18 cellular contexts compared by ENCODE assay signal in the genomic region with DNA sequence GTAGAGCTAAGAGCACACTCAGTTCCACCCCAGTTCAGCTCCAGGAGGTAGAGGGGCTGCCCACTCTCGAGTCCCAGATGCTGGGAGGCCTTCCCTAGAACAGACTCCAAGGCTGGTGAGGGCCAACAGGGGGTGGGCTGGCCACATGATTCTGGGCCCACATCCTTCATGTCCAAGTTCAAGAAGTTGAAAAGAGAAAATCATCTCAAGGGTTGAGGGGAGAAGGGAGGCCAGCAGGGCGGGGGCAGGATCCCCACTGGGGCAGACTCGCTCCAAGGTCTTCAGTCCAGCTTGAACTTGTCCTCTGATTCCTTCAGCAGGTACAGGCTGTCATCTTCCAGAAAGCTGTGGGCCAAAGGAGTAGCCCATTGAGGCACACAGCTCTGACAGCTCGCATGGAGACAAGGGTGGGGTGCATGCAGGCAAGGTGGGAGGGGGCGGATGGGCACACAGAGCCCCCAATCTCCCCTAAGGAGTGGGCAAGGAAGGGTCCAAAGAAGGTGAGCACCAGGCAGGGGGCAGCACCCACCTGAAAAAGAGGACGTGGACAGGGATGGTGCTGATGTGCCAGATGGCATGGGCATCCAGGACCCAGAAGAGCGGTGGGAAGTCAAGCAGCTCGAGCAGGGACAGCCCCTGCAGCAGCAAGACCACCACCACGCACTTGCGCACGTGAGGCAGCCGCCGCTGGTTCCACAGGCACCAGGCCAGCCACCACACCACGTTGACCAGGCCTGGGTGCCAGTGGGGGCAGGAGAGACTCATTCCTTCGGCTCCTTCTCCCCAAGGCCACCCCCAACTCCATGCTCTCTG. TPM values are rescaled to one million over a fixed set of nuclear protein-coding genes. Genes with fewer than 3 reads are reported as not detected.
DNase-seq lines count a peak whose midpoint lies in the region; ATAC-seq and TF ChIP-seq lines count a peak whose summit lies in the region.
"Had no signal": no experiment of that assay in that cellular context is flagged by ENCODE, and none has a peak within 500 bp of the region (broad histone marks: within the 10 kb centered on the region; RNA-seq: fewer than 3 reads in every experiment).

No MANE protein-coding gene starts in this region.

- POLR2A ChIA-PET in PC-3 (lab: Charles Lee; ENCODE audit: unreplicated experiment), result no interaction called here

- peaks cover 18 to 21% of the 10 kb centered on the region in 2 donors for H3K4me1 ChIP-seq in breast epithelium
- H3K4me1 ChIP-seq in mammary epithelial cell (ENCODE audit: insufficient read depth, low read length), result peaks cover 8% of the 10 kb centered on the region
- H3K4me1 ChIP-seq in ascending aorta, result peaks cover 19 to 46% of the 10 kb centered on the region in 2 donors
- peaks cover 37% of the 10 kb centered on the region for H3K4me1 ChIP-seq in mucosa of descending colon (ENCODE audit: low read depth)
- H3K4me1 ChIP-seq in upper lobe of right lung, result peaks cover 30% of the 10 kb centered on the region
- peaks cover 15% of the 10 kb centered on the region; the same call in 1 of the 2 replicates for H3K4me1 ChIP-seq in PC-3 (ENCODE audit: insufficient read depth, low read length)

- H3K9me2 ChIP-seq in PC-3 (replicated peaks; ENCODE audit: low read length), result no peaks in the 10 kb centered on the region

- H3K27ac ChIP-seq in breast epithelium, result peak overlapping the region; percentile 68 to 70
- H3K27ac ChIP-seq in mammary epithelial cell (ENCODE audit: insufficient read depth, low read depth, low read length), result no peak overlapping the region
- H3K27ac ChIP-seq in ascending aorta, result peak overlapping the region; percentile 21 to 26
- no peak overlapping the region for H3K27ac ChIP-seq in upper lobe of right lung
- no peak overlapping the region for H3K27ac ChIP-seq in PC-3 (ENCODE audit: low read length)
- H3K27ac ChIP-seq: A549, KMS-11 had no signal

- intact Hi-C loops in breast epithelium (cut with DNase I; ENCODE audit: low total_unique reads) (no loop called here), mammary epithelial cell (cut with micrococcal nuclease) (no loop called here), ascending aorta (cut with DNase I) (loop anchor here (1.0 kb wide), 1 partner anchor 50 kb away; no protein-coding TSS in a partner anchor), mucosa of descending colon (cut with DNase I, micrococcal nuclease) (no loop called here), upper lobe of right lung (cut with DNase I) (no loop called here), PC-3 (cut with micrococcal nuclease) (no loop called here)

- no peaks in the 10 kb centered on the region for H3K9me3 Mint-ChIP-seq in immature natural killer cell
- H3K9me3 Mint-ChIP-seq: activated B cell treated with CpG ODN at 0.5 μM for 24 hours; activated T-helper 17 cell treated with anti-CD3 and anti-CD28 coated beads, Interleukin-2, amount 50 U/mL, for 72 hours; CD4-positive, CD25-positive, alpha-beta regulatory T cell had no signal

- no peak for DNase-seq in breast epithelium (ENCODE audit: low spot score in 2 of 2)
- DNase-seq in mammary epithelial cell, result no peak
- peak in 1 of 2 donors; percentile 57 for DNase-seq in ascending aorta (ENCODE audit: low spot score in 2 of 2)
- DNase-seq in mucosa of descending colon, result peak; percentile 13 to 44 (median 31)
- DNase-seq in upper lobe of right lung, result no peak
- no peak for DNase-seq in PC-3
- no peak for DNase-seq in immature natural killer cell
- no peak for DNase-seq in germinal center (ENCODE audit: low spot score)
- DNase-seq: activated B cell treated with CpG ODN at 0.5 μM for 24 hours, NCI-H1105 treated with DMSO at 0.1 percent for 48 hours had no signal

- WGBS in mammary epithelial cell (ENCODE audit: low coverage, missing lambda C conversion rate), result 82% methylated on average over 11 of the region's 15 CpGs

- no peaks in the 10 kb centered on the region for H3K36me3 Mint-ChIP-seq in immature natural killer cell
- H3K36me3 Mint-ChIP-seq: CD4-positive, CD25-positive, alpha-beta regulatory T cell had no signal

- TF ChIP-seq CTCF in breast epithelium (IDR thresholded peaks at IDR 0.05) (peak in 1 of 3 donors; percentile 4), mammary epithelial cell (conservative IDR thresholded peaks at IDR 0.05 in 1 of 2, IDR thresholded peaks at IDR 0.05 in 1 of 2; ENCODE audit: extremely low read depth in 1 of 2, insufficient read depth in 1 of 2, low read depth in 1 of 2, low read length in 2 of 2) (no peak), ascending aorta (IDR thresholded peaks at IDR 0.05) (no peak), mucosa of descending colon (IDR thresholded peaks at IDR 0.05) (no peak), upper lobe of right lung (IDR thresholded peaks at IDR 0.05) (peak; percentile 2), PC-3 (conservative IDR thresholded peaks at IDR 0.05; ENCODE audit: low read depth, low read length) (no peak)

- H2AFZ ChIP-seq in mammary epithelial cell (ENCODE audit: low read depth, low read length) (no peak overlapping the region), PC-3 (ENCODE audit: low read length) (no peak overlapping the region)

- no peaks in the 10 kb centered on the region for H3F3A ChIP-seq in PC-3 (ENCODE audit: low read length, unreplicated experiment)

- no peak overlapping the region for H3K4me3 ChIP-seq in breast epithelium
- no peak overlapping the region for H3K4me3 ChIP-seq in mammary epithelial cell (replicated peaks in 1 of 3; ENCODE audit: insufficient read depth in 1 of 3, low read depth in 2 of 3, low read length in 3 of 3)
- H3K4me3 ChIP-seq in ascending aorta, result no peak overlapping the region
- H3K4me3 ChIP-seq in mucosa of descending colon, result no peak overlapping the region
- no peak overlapping the region for H3K4me3 ChIP-seq in upper lobe of right lung
- H3K4me3 ChIP-seq in PC-3 (ENCODE audit: low read length), result no peak overlapping the region
- H3K4me3 ChIP-seq: A549, thyroid gland had no signal

- dilution Hi-C loops in mammary epithelial cell (cut with HindIII; ENCODE audit: low sequenced_read_pairs), result loop anchor here (5.0 to 10.0 kb wide), 2 partner anchors 58 to 100 kb away; no protein-coding TSS in a partner anchor

- H4K20me1 ChIP-seq in mammary epithelial cell (ENCODE audit: insufficient read depth, low read length) (no peaks in the 10 kb centered on the region), PC-3 (ENCODE audit: low read length) (no peaks in the 10 kb centered on the region)

- BruUV-seq in mammary epithelial cell (replicated peaks; lab: Mats Ljungman, UMichigan) (no TSS peak), PC-3 (replicated peaks; lab: Mats Ljungman, UMichigan) (no TSS peak)

- H3K4me2 ChIP-seq in mammary epithelial cell (ENCODE audit: insufficient read depth, low read depth, low read length) (no peak overlapping the region), PC-3 (ENCODE audit: low read length) (no peak overlapping the region)
- H3K4me2 ChIP-seq: A549, KMS-11 had no signal

- H3K27ac Mint-ChIP-seq in immature natural killer cell, result peak overlapping the region in 3 of 6 donors; percentile 39 to 59 (median 49)
- H3K27ac Mint-ChIP-seq: activated T-helper 17 cell treated with anti-CD3 and anti-CD28 coated beads, Interleukin-2, amount 50 U/mL, for 72 hours had no signal

- CTCF ChIA-PET in mammary epithelial cell (lab: Charles Lee; ENCODE audit: low non-redundant PET), result no interaction called here
- CTCF ChIA-PET in PC-3 (lab: Charles Lee), result interaction anchor here (1.2 kb wide), 1 partner anchor 51 kb away, joined by 4 read pairs; no protein-coding TSS in a partner anchor

- in situ Hi-C loops in mammary epithelial cell (cut with MboI; ENCODE audit: low sequenced_read_pairs in 2 of 2), result no loop called here

- peaks cover 0 to 10% (median 0%) of the 10 kb centered on the region in 3 donors for H3K27me3 Mint-ChIP-seq in immature natural killer cell (ENCODE audit: low read depth in 3 of 3)

- H3K79me2 ChIP-seq in mammary epithelial cell (ENCODE audit: insufficient read depth, low read length) (no peaks in the 10 kb centered on the region), PC-3 (ENCODE audit: low read length) (no peaks in the 10 kb centered on the region)

- H3K9ac ChIP-seq in mammary epithelial cell (ENCODE audit: insufficient read depth, low read length) (no peak overlapping the region), PC-3 (ENCODE audit: low read length) (no peak overlapping the region)
- H3K9ac ChIP-seq: KMS-11 had no signal

- no peaks in the 10 kb centered on the region for H3K36me3 ChIP-seq in breast epithelium
- no peaks in the 10 kb centered on the region for H3K36me3 ChIP-seq in mammary epithelial cell (ENCODE audit: insufficient read depth, low read length)
- H3K36me3 ChIP-seq in ascending aorta, result no peaks in the 10 kb centered on the region
- H3K36me3 ChIP-seq in mucosa of descending colon (ENCODE audit: low read depth), result no peaks in the 10 kb centered on the region
- no peaks in the 10 kb centered on the region for H3K36me3 ChIP-seq in upper lobe of right lung
- H3K36me3 ChIP-seq in PC-3 (ENCODE audit: low read depth, low read length), result no peaks in the 10 kb centered on the region
- H3K36me3 ChIP-seq: thyroid gland had no signal

- peaks cover 0 to 6% of the 10 kb centered on the region in 2 donors for H3K27me3 ChIP-seq in breast epithelium
- H3K27me3 ChIP-seq in mammary epithelial cell (ENCODE audit: insufficient read depth, low read length), result no peaks in the 10 kb centered on the region
- H3K27me3 ChIP-seq in ascending aorta, result no peaks in the 10 kb centered on the region
- H3K27me3 ChIP-seq in upper lobe of right lung, result peaks cover 39% of the 10 kb centered on the region
- no peaks in the 10 kb centered on the region for H3K27me3 ChIP-seq in PC-3 (ENCODE audit: low read length)
- H3K27me3 ChIP-seq: thyroid gland had no signal

- no peak overlapping the region for H3K4me3 Mint-ChIP-seq in immature natural killer cell
- H3K4me3 Mint-ChIP-seq: activated B cell treated with CpG ODN at 0.5 μM for 24 hours; activated T-helper 17 cell treated with anti-CD3 and anti-CD28 coated beads, Interleukin-2, amount 50 U/mL, for 72 hours had no signal

- no peak for TF ChIP-seq POLR2A in breast epithelium (IDR thresholded peaks at IDR 0.05)

- peaks cover 34 to 43% of the 10 kb centered on the region in 2 donors for H3K4me1 Mint-ChIP-seq in immature natural killer cell

- H3K9me3 ChIP-seq in breast epithelium, result no peaks in the 10 kb centered on the region
- H3K9me3 ChIP-seq in mammary epithelial cell (replicated peaks; ENCODE audit: insufficient read depth, low read length), result no peaks in the 10 kb centered on the region
- H3K9me3 ChIP-seq in ascending aorta, result no peaks in the 10 kb centered on the region
- no peaks in the 10 kb centered on the region for H3K9me3 ChIP-seq in mucosa of descending colon
- no peaks in the 10 kb centered on the region for H3K9me3 ChIP-seq in upper lobe of right lung
- no peaks in the 10 kb centered on the region for H3K9me3 ChIP-seq in PC-3 (ENCODE audit: low read length)
- H3K9me3 ChIP-seq: A549, thyroid gland had no signal

- ATAC-seq in mucosa of descending colon (no peak), upper lobe of right lung (no peak), PC-3 (no peak)
- ATAC-seq: activated T-helper 17 cell treated with anti-CD3 and anti-CD28 coated beads, Interleukin-2, amount 50 U/mL, for 72 hours had no signal

RNA-seq across cellular contexts. Expression of gene PNMT, which starts 4.5 kb away (rescaled TPM):
- 1 to 10 TPM; 1.6 to 9.5 (median 5.1) TPM for total RNA-seq in breast epithelium
- total RNA-seq in mammary epithelial cell, result not detected
- not detected for polyA plus RNA-seq in mammary epithelial cell
- polyA minus RNA-seq in mammary epithelial cell, result not detected
- 5.1 TPM for total RNA-seq in ascending aorta
- total RNA-seq in mucosa of descending colon, result 1 to 10 TPM in 2 of 3 donors, under 1 TPM in 1; 0.23 to 2.0 (median 1.5) TPM
- 4.3 TPM for total RNA-seq in upper lobe of right lung
- 1.2 and 1.4 TPM in 2 replicates for total RNA-seq in PC-3 (2014; rRNA removed)
- polyA plus RNA-seq in immature natural killer cell, result 1 to 10 TPM in 2 of 3 donors, not detected in 1; 1.4 to 1.6 TPM
- total RNA-seq: activated B cell treated with CpG ODN at 0.5 μM for 24 hours; activated T-helper 17 cell treated with anti-CD3 and anti-CD28 coated beads, Interleukin-2, amount 50 U/mL, for 72 hours; epithelial cell of proximal tubule; glomerular endothelial cell; T-helper 1 cell treated with Interleukin-12 subunit alpha and Interleukin-12 subunit beta and Interleukin-4 antibody, amounts not matched to agents 30 ng/mL and 1 ng/mL, for 36 hours had no signal
- polyA plus RNA-seq: A549; CD4-positive, CD25-positive, alpha-beta regulatory T cell had no signal

RNA-seq across cellular contexts. Expression of gene TCAP, which starts 7.6 kb away (rescaled TPM):
- total RNA-seq in breast epithelium, result under 1 TPM; 0.48 to 0.73 (median 0.66) TPM
- under 1 TPM; 0.33 to 0.42 TPM for total RNA-seq in mammary epithelial cell
- polyA plus RNA-seq in mammary epithelial cell, result 0.10 TPM
- polyA minus RNA-seq in mammary epithelial cell, result not detected
- total RNA-seq in ascending aorta, result not detected
- 1 to 10 TPM in 2 of 3 donors, under 1 TPM in 1; 0.96 to 3.4 (median 1.5) TPM for total RNA-seq in mucosa of descending colon
- 5.3 TPM for total RNA-seq in upper lobe of right lung
- 0.12 and 0.51 TPM in 2 replicates for total RNA-seq in PC-3 (2014; rRNA removed)
- not detected for polyA plus RNA-seq in immature natural killer cell
- total RNA-seq: epithelial cell of proximal tubule had no signal

RNA-seq across cellular contexts. Expression of gene PGAP3, which starts 15.1 kb away (rescaled TPM):
- total RNA-seq in breast epithelium (10 to 100 TPM; 11.7 to 23.7 (median 21.6) TPM), mammary epithelial cell (10 to 100 TPM in 1 of 2 donors, 1 to 10 TPM in 1; 8.3 to 13.2 TPM), ascending aorta (29.5 TPM), mucosa of descending colon (10 to 100 TPM; 27.7 to 74.6 (median 47.9) TPM), upper lobe of right lung (24.5 TPM), PC-3 (2014; rRNA removed) (5.9 and 10.3 TPM in 2 replicates)
- polyA plus RNA-seq in mammary epithelial cell (5.0 TPM), immature natural killer cell (10 to 100 TPM; 24.0 to 47.1 (median 37.8) TPM)
- 6.7 TPM for polyA minus RNA-seq in mammary epithelial cell

RNA-seq across cellular contexts. Expression of gene ERBB2, which starts 27.1 kb away (rescaled TPM):
- total RNA-seq in breast epithelium (100 to 1,000 TPM in 1 of 3 donors, 10 to 100 TPM in 2; 13.1 to 118 (median 59.0) TPM), mammary epithelial cell (10 to 100 TPM; 54.3 to 66.5 TPM), ascending aorta (124 TPM), mucosa of descending colon (100 to 1,000 TPM; 104 to 284 (median 161) TPM), upper lobe of right lung (97.5 TPM), PC-3 (2014; rRNA removed) (36.2 and 57.1 TPM in 2 replicates)
- polyA plus RNA-seq in mammary epithelial cell (28.4 TPM), immature natural killer cell (10 to 100 TPM; 14.5 to 49.2 (median 25.2) TPM)
- 222 TPM for polyA minus RNA-seq in mammary epithelial cell

RNA-seq across cellular contexts. Expression of gene STARD3, which starts 35.8 kb away (rescaled TPM):
- total RNA-seq in breast epithelium, result 10 to 100 TPM; 37.0 to 43.9 (median 42.0) TPM
- total RNA-seq in mammary epithelial cell, result 10 to 100 TPM; 20.2 to 35.7 TPM
- 36.7 TPM for polyA plus RNA-seq in mammary epithelial cell
- polyA minus RNA-seq in mammary epithelial cell, result 18.9 TPM
- total RNA-seq in ascending aorta, result 87.6 TPM
- total RNA-seq in mucosa of descending colon, result 10 to 100 TPM; 36.1 to 58.8 (median 57.6) TPM
- 78.2 TPM for total RNA-seq in upper lobe of right lung
- total RNA-seq in PC-3 (2014; rRNA removed), result 30.5 and 56.4 TPM in 2 replicates
- 10 to 100 TPM; 45.1 to 88.6 (median 78.5) TPM for polyA plus RNA-seq in immature natural killer cell

Comparison
In these comparisons a context has a peak if more than half of its experiments do, and no peak if none do; other contexts are left out.
1. H3K27ac ChIP-seq: peak in breast epithelium (2 of 2) and ascending aorta (2 of 2); none in mammary epithelial cell (single experiment), upper lobe of right lung (single experiment) and PC-3 (single experiment).
2. DNase-seq: peak in mucosa of descending colon (3 of 3); none in breast epithelium (0 of 2), mammary epithelial cell (single experiment), upper lobe of right lung (single experiment), PC-3 (single experiment), immature natural killer cell (0 of 3) and germinal center (single experiment).